In genomic region chr18:68462148-68462547, GRCh38 we compare ENCODE assay signal across 1 cellular context.
TF ChIP-seq lines count a peak whose summit lies in the region.

No MANE protein-coding gene starts in this region.

TF ChIP-seq in GM23338, 12 proteins besides CTCF, POLR2A, EP300 and RAD21 (continued from another document):
- TF ChIP-seq, protein P1, sequence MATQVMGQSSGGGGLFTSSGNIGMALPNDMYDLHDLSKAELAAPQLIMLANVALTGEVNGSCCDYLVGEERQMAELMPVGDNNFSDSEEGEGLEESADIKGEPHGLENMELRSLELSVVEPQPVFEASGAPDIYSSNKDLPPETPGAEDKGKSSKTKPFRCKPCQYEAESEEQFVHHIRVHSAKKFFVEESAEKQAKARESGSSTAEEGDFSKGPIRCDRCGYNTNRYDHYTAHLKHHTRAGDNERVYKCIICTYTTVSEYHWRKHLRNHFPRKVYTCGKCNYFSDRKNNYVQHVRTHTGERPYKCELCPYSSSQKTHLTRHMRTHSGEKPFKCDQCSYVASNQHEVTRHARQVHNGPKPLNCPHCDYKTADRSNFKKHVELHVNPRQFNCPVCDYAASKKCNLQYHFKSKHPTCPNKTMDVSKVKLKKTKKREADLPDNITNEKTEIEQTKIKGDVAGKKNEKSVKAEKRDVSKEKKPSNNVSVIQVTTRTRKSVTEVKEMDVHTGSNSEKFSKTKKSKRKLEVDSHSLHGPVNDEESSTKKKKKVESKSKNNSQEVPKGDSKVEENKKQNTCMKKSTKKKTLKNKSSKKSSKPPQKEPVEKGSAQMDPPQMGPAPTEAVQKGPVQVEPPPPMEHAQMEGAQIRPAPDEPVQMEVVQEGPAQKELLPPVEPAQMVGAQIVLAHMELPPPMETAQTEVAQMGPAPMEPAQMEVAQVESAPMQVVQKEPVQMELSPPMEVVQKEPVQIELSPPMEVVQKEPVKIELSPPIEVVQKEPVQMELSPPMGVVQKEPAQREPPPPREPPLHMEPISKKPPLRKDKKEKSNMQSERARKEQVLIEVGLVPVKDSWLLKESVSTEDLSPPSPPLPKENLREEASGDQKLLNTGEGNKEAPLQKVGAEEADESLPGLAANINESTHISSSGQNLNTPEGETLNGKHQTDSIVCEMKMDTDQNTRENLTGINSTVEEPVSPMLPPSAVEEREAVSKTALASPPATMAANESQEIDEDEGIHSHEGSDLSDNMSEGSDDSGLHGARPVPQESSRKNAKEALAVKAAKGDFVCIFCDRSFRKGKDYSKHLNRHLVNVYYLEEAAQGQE (IDR thresholded peaks at IDR 0.05; ENCODE audit: unreplicated experiment) = peak; percentile 31
- TF ChIP-seq NANOG (IDR thresholded peaks at IDR 0.05; ENCODE audit: borderline replicate concordance) = no peak
- TF ChIP-seq JUNB (IDR thresholded peaks at IDR 0.05; ENCODE audit: unreplicated experiment) = no peak
